In the genomic region with DNA sequence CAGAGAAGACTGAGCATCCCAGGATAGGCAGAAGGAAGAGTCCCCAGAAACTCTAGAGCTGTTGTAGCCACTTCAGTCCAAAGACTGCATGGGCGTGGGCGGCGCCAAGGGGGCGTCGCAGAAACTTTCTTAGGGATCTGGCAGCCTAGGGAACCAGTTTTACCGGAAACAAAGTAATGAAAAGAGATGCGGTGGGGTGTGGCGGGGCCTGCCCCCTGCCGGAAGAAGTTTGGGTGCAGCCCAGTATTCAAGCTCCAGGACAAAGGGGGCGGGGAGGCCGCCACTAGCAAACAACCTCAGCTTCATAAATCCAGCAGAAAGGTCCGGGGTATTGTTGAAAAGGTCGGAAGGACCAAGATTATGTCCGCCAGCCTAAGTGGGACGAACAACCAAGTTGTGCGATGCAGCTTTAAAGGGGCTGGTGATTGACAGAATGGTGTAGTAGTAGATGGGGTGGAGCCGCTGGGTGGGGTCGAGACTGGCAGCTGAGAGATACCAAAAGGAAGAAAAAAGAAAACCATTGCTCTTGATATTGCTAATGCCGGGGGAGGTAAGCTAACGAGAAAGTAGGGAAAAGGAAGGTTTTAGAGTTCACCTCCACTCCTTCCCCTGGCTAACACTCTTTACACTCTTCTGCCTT, we compare ENCODE assay signal across 8 cellular contexts.
A peak's percentile ranks its signal among the peaks of the same experiment; 100 is the strongest.
DNase-seq lines count a peak whose midpoint lies in the region; ATAC-seq and TF ChIP-seq lines count a peak whose summit lies in the region.

No MANE protein-coding gene starts in this region.

- no peak for DNase-seq in CD14-positive monocyte (ENCODE audit: low spot score)
- DNase-seq in SW480 (ENCODE audit: low spot score), result peak; percentile 27
- peak; percentile 37 for DNase-seq in astrocyte of the spinal cord (ENCODE audit: low read depth, low spot score)
- DNase-seq in iPS-NIHi7 (ENCODE audit: extremely low spot score), result peak; percentile 69
- peak; percentile 24 for DNase-seq in stimulated activated CD4-positive, alpha-beta T cell treated with anti-CD3 and anti-CD28 coated beads, Interleukin-12 subunit alpha, Interleukin-12 subunit beta, amount 100 ng/mL, for 4 hours
- no peak for DNase-seq in COR-L47 (lab: John Stamatoyannopoulos, UW)

- peak overlapping the region in 4 of 7 donors; percentile 68 to 71 (median 70) for H3K27ac Mint-ChIP-seq in CD14-positive monocyte

- H3K4me3 ChIP-seq in astrocyte of the spinal cord (ENCODE audit: low read depth, low read length), result peak overlapping the region; percentile 59

- peak overlapping the region; percentile 84 to 93 for H3K4me3 Mint-ChIP-seq in CD14-positive monocyte

- TF ChIP-seq CTCF in CD14-positive monocyte (IDR thresholded peaks at IDR 0.05) (peak; percentile 52), astrocyte of the spinal cord (IDR thresholded peaks at IDR 0.05; ENCODE audit: low read depth, low read length) (no peak)

- H3K27me3 Mint-ChIP-seq in CD14-positive monocyte (ENCODE audit: low read depth in 3 of 3), result peaks cover 0 to 5% (median 0%) of the 10 kb centered on the region in 3 donors

- in situ Hi-C loops in astrocyte of the spinal cord (cut with HindIII; ENCODE audit: low sequenced_read_pairs), result no loop called here

- intact Hi-C loops in CD14-positive monocyte (cut with micrococcal nuclease), result no loop called here

- peaks cover 11% of the 10 kb centered on the region for H3K4me1 Mint-ChIP-seq in CD14-positive monocyte

- ATAC-seq in GM19324 (IDR thresholded peaks at IDR 0.05; ENCODE audit: low FRiP score, unreplicated experiment) (peak; percentile 62), HG03378 (IDR thresholded peaks at IDR 0.05; ENCODE audit: unreplicated experiment) (peak; percentile 78)

- peaks cover 0 to 3% (median under 1%) of the 10 kb centered on the region in 7 donors for H3K9me3 Mint-ChIP-seq in CD14-positive monocyte

- no peaks in the 10 kb centered on the region for H3K36me3 Mint-ChIP-seq in CD14-positive monocyte

Comparison
In these comparisons a context has a peak if more than half of its experiments do, and no peak if none do; other contexts are left out.
1. DNase-seq: peak in SW480 (single experiment), astrocyte of the spinal cord (single experiment), iPS-NIHi7 (single experiment) and stimulated activated CD4-positive, alpha-beta T cell treated with anti-CD3 and anti-CD28 coated beads, Interleukin-12 subunit alpha, Interleukin-12 subunit beta, amount 100 ng/mL, for 4 hours (single experiment); none in CD14-positive monocyte (single experiment) and COR-L47 (single experiment).